20 cellular contexts compared by ENCODE assay signal in the genomic region with DNA sequence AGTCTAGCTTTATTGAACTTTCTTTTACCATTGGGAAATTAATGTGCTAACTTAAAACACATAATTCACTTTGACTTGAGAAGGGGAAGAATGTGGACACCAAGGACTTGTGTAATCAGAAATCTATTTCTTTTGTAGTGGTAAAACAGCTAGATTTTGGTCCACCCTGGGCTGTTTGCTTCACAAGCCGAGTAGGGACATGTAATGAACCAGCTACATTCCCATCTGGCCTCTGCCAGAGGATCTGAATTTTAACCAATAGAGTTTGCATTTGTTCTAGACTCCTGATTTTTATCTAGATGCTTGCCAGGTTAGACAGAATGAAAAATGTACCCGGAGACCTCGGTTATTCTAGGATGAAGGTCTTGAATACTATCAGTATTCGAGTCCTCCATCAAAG. TPM values are rescaled to one million over a fixed set of nuclear protein-coding genes. Genes with fewer than 3 reads are reported as not detected.
A peak's percentile ranks its signal among the peaks of the same experiment; 100 is the strongest.
DNase-seq lines count a peak whose midpoint lies in the region; ATAC-seq and TF ChIP-seq lines count a peak whose summit lies in the region.
"Had no signal": no experiment of that assay in that cellular context is flagged by ENCODE, and none has a peak within 500 bp of the region (broad histone marks: within the 10 kb centered on the region; RNA-seq: fewer than 3 reads in every experiment).

No MANE protein-coding gene starts in this region.

- no peaks in the 10 kb centered on the region for H3K9me3 Mint-ChIP-seq in nephron
- H3K9me3 Mint-ChIP-seq: activated CD4-positive, alpha-beta T cell treated with anti-CD3 and anti-CD28 coated beads, Interleukin-2, amount 10 ng/mL, durations not matched to agents 7 days and 5 days; dendritic cell treated with granulocyte-macrophage colony-stimulating factor and Interleukin-4, amounts not matched to agents 40 ng/mL and 50 ng/mL, for 4 days had no signal

- TF ChIP-seq POLR2A in esophagus muscularis mucosa (IDR thresholded peaks at IDR 0.05; ENCODE audit: low read depth): no peak

- no peak for TF ChIP-seq CTCF in cardiac muscle cell (IDR thresholded peaks at IDR 0.05; ENCODE audit: low read depth, low read length)
- TF ChIP-seq CTCF in esophagus muscularis mucosa (IDR thresholded peaks at IDR 0.05): no peak
- no peak for TF ChIP-seq CTCF in nephron (IDR thresholded peaks at IDR 0.05; ENCODE audit: unreplicated experiment in 3 of 3)
- TF ChIP-seq CTCF in upper lobe of right lung (IDR thresholded peaks at IDR 0.05): no peak

- H3K4me3 ChIP-seq in cardiac muscle cell: peak overlapping the region; percentile 99
- peak overlapping the region; percentile 76 to 88 (median 82) for H3K4me3 ChIP-seq in esophagus muscularis mucosa
- H3K4me3 ChIP-seq in upper lobe of right lung: peak overlapping the region; percentile 56
- H3K4me3 ChIP-seq: A549, mucosa of descending colon had no signal

- no peak for TF ChIP-seq EP300 in esophagus muscularis mucosa (IDR thresholded peaks at IDR 0.05)

- peak overlapping the region; percentile 95 for H3K27ac ChIP-seq in cardiac muscle cell
- peak overlapping the region; percentile 96 to 98 (median 97) for H3K27ac ChIP-seq in esophagus muscularis mucosa (replicated peaks in 1 of 4)
- no peak overlapping the region for H3K27ac ChIP-seq in upper lobe of right lung
- H3K27ac ChIP-seq: A549 had no signal

- peak overlapping the region; percentile 12 to 90 (median 46) for H3K4me3 Mint-ChIP-seq in nephron
- H3K4me3 Mint-ChIP-seq: activated CD4-positive, alpha-beta T cell treated with anti-CD3 and anti-CD28 coated beads, Interleukin-2, amount 10 ng/mL, durations not matched to agents 7 days and 5 days; dendritic cell treated with granulocyte-macrophage colony-stimulating factor and Interleukin-4, amounts not matched to agents 40 ng/mL and 50 ng/mL, for 4 days had no signal

- H3K36me3 ChIP-seq in cardiac muscle cell (no peaks in the 10 kb centered on the region), esophagus muscularis mucosa (no peaks in the 10 kb centered on the region), upper lobe of right lung (no peaks in the 10 kb centered on the region)
- H3K36me3 ChIP-seq: pancreas, Peyer's patch, tibial nerve had no signal

- ATAC-seq in Right ventricle myocardium inferior (no peak), upper lobe of right lung (no peak), GM21717 (IDR thresholded peaks at IDR 0.05; ENCODE audit: unreplicated experiment) (no peak)
- ATAC-seq: A549 had no signal

- H3K36me3 Mint-ChIP-seq in nephron (ENCODE audit: low read depth): no peaks in the 10 kb centered on the region

- H3K4me1 Mint-ChIP-seq in nephron: peaks cover 5% of the 10 kb centered on the region
- H3K4me1 Mint-ChIP-seq: activated CD4-positive, alpha-beta T cell treated with anti-CD3 and anti-CD28 coated beads, Interleukin-2, amount 10 ng/mL, durations not matched to agents 7 days and 5 days had no signal

- H3K27me3 ChIP-seq in cardiac muscle cell (no peaks in the 10 kb centered on the region), esophagus muscularis mucosa (peaks cover 0 to 14% (median 0%) of the 10 kb centered on the region in 4 donors), upper lobe of right lung (peaks cover 31% of the 10 kb centered on the region)
- H3K27me3 ChIP-seq: pancreas, Peyer's patch had no signal

- H3K27me3 Mint-ChIP-seq in nephron (ENCODE audit: low read depth): peaks cover 67% of the 10 kb centered on the region

- no peak for DNase-seq in cardiac muscle cell (ENCODE audit: low read depth in 1 of 2, low spot score in 1 of 2)
- no peak for DNase-seq in Right ventricle myocardium inferior (ENCODE audit: missing footprints)
- no peak for DNase-seq in esophagus muscularis mucosa (ENCODE audit: extremely low spot score)
- no peak for DNase-seq in upper lobe of right lung
- no peak for DNase-seq in hippocampal formation (lab: John Stamatoyannopoulos, UW)
- DNase-seq in T1000 (lab: John Stamatoyannopoulos, UW): no peak
- DNase-seq: activated CD4-positive, alpha-beta T cell treated with anti-CD3 and anti-CD28 coated beads, Interleukin-2, amount 10 ng/mL, durations not matched to agents 7 days and 5 days; activated naive CD4-positive, alpha-beta T cell treated with Interleukin-2 at 50 U/mL for 16 hours; NCI-H1105; NCI-H774; Peyer's patch; stimulated activated CD4-positive, alpha-beta T cell treated with anti-CD3 and anti-CD28 coated beads, Interleukin-4, amount 100 ng/mL, for 4 hours; stimulated activated CD8-positive, alpha-beta memory T cell treated with anti-CD3 and anti-CD28 coated beads, Interleukin-4, amount 100 ng/mL, for 48 hours had no signal

- no peaks in the 10 kb centered on the region for H3K9me3 ChIP-seq in cardiac muscle cell (ENCODE audit: low read depth)
- H3K9me3 ChIP-seq in esophagus muscularis mucosa: no peaks in the 10 kb centered on the region
- no peaks in the 10 kb centered on the region for H3K9me3 ChIP-seq in upper lobe of right lung
- H3K9me3 ChIP-seq: A549, mucosa of descending colon, pancreas, Peyer's patch, tibial nerve had no signal

- H3K27ac Mint-ChIP-seq in nephron: no peak overlapping the region
- H3K27ac Mint-ChIP-seq: activated CD4-positive, alpha-beta T cell treated with anti-CD3 and anti-CD28 coated beads, Interleukin-2, amount 10 ng/mL, durations not matched to agents 7 days and 5 days; dendritic cell treated with granulocyte-macrophage colony-stimulating factor and Interleukin-4, amounts not matched to agents 40 ng/mL and 50 ng/mL, for 4 days had no signal

- intact Hi-C loops in Right ventricle myocardium inferior (cut with DNase I) (loop anchor here (2.0 to 10.0 kb wide), 2 partner anchors 69 to 163 kb away; no protein-coding TSS in a partner anchor), esophagus muscularis mucosa (cut with DNase I) (loop anchor here (5.0 kb wide), 2 partner anchors 60 to 75 kb away; no protein-coding TSS in a partner anchor), upper lobe of right lung (cut with DNase I) (no loop called here)

- H3K4me1 ChIP-seq in cardiac muscle cell (ENCODE audit: low read depth) (peaks cover 34% of the 10 kb centered on the region), esophagus muscularis mucosa (peaks cover 35 to 58% (median 57%) of the 10 kb centered on the region in 4 donors), upper lobe of right lung (no peaks in the 10 kb centered on the region)

- WGBS in esophagus muscularis mucosa: 53% methylated on average over 4 of the region's 4 CpGs

RNA-seq across cellular contexts. Expression of a gene that starts 1.9 kb away (rescaled TPM):
- 134 and 172 TPM in 2 replicates for total RNA-seq in cardiac muscle cell
- 101 and 119 TPM in 2 replicates for polyA plus RNA-seq in cardiac muscle cell
- 45.6 TPM for total RNA-seq in Right ventricle myocardium inferior
- 100 to 1,000 TPM in 1 of 4 donors, 10 to 100 TPM in 3; 73.5 to 108 (median 87.2) TPM for total RNA-seq in esophagus muscularis mucosa
- 4.2 TPM for total RNA-seq in upper lobe of right lung
- total RNA-seq: activated CD4-positive, alpha-beta T cell treated with anti-CD3 and anti-CD28 coated beads, Interleukin-2, amount 10 ng/mL, durations not matched to agents 7 days and 5 days had no signal
- polyA plus RNA-seq: A549 had no signal
